2 cellular contexts compared by ENCODE assay signal in genomic region chr4:47471591-47471990, GRCh38.
TF ChIP-seq lines count a peak whose summit lies in the region.

No MANE protein-coding gene starts in this region.

TF ChIP-seq in HCT116, 20 proteins besides CTCF, POLR2A, EP300 and RAD21 (continued from another document):
- TF ChIP-seq YY1 (IDR thresholded peaks at IDR 0.05; ENCODE audit: extremely low read depth, insufficient replicate concordance, low read depth, low read length) (no peak), EGR1 (IDR thresholded peaks at IDR 0.05; ENCODE audit: low read depth) (no peak), SRF (IDR thresholded peaks at IDR 0.05; ENCODE audit: low read depth) (no peak), ZNF274 (IDR thresholded peaks at IDR 0.05; ENCODE audit: low read depth, low read length) (no peak), REST (IDR thresholded peaks at IDR 0.05; ENCODE audit: low read depth) (no peak), EZH2phosphoT487 (IDR thresholded peaks at IDR 0.05; ENCODE audit: borderline replicate concordance) (no peak), ELF1 (IDR thresholded peaks at IDR 0.05; ENCODE audit: borderline replicate concordance, low read depth) (no peak), CEBPB (IDR thresholded peaks at IDR 0.05; ENCODE audit: low read depth) (no peak), SP1 (IDR thresholded peaks at IDR 0.05; ENCODE audit: low read depth) (no peak)

TF ChIP-seq in WTC11, 78 proteins besides CTCF, POLR2A, EP300 and RAD21 (continued from another document):
- no peak for TF ChIP-seq E2F5 (CRISPR knock-in tag; IDR thresholded peaks at IDR 0.05)
- TF ChIP-seq ZNF232 (CRISPR knock-in tag; IDR thresholded peaks at IDR 0.05), result no peak
- TF ChIP-seq IRF1 (CRISPR knock-in tag; IDR thresholded peaks at IDR 0.05), result no peak
- TF ChIP-seq NFE2L1 (CRISPR knock-in tag; IDR thresholded peaks at IDR 0.05), result no peak
